ENCODE assay signal across 1 cellular context in the genomic region with DNA sequence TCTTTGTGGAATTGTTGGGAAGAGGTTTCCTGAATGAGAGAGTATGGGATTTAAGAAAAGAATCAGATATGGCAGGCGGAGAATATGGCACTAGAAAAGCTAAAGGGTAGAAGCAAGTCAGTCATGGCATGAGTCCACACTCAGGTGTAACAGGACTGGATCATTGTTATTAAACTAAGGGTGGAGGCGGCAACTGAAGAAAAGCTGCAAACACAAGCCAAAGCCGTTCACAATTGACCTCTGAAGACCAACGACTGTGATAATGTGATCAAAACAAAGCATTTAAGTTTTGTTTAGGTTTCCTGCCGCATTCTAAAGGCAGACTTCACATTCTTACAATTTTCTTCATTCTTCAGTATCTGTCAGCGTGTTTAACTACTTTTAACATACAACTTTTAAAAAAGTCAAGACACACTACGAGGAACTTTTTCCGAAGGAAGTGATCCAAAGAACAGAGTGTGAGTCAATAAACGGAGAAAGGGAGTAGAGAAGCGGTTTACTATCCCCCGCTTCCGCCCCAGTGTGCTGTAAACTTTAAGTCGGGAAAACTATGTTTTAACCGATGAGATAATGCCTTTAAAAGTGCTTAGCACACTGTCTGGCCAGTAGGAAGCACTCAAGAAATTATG.
TF ChIP-seq lines count a peak whose summit lies in the region.

No MANE protein-coding gene starts in this region.

TF ChIP-seq in K562, 482 proteins besides CTCF, POLR2A, EP300 and RAD21 (continued from another document and continues in another):
- TF ChIP-seq RNF219 (CRISPR knock-in tag; IDR thresholded peaks at IDR 0.05), result no peak
- TF ChIP-seq ZNF277 (CRISPR knock-in tag; IDR thresholded peaks at IDR 0.05; ENCODE audit: borderline replicate concordance), result no peak
- no peak for TF ChIP-seq FOXP4 (CRISPR knock-in tag; IDR thresholded peaks at IDR 0.05; ENCODE audit: borderline replicate concordance)
- no peak for TF ChIP-seq DNMT1 (IDR thresholded peaks at IDR 0.05)
- peak; percentile 64 for TF ChIP-seq FOSL1 (tag; conservative IDR thresholded peaks at IDR 0.05)
- no peak for TF ChIP-seq ZNF395 (CRISPR knock-in tag; IDR thresholded peaks at IDR 0.05)
- peak; percentile 74; the same call in 1 of the 2 replicates for TF ChIP-seq HMBOX1 (IDR thresholded peaks at IDR 0.05)
- TF ChIP-seq POLR2H (tag; IDR thresholded peaks at IDR 0.05; ENCODE audit: low read depth), result no peak
- TF ChIP-seq MCM5 (IDR thresholded peaks at IDR 0.05; ENCODE audit: low read depth), result no peak
- TF ChIP-seq ZKSCAN3 (CRISPR knock-in tag; IDR thresholded peaks at IDR 0.05), result no peak
- TF ChIP-seq SREBF1 (IDR thresholded peaks at IDR 0.05; ENCODE audit: borderline replicate concordance, low read depth, low read length), result no peak
- 0 out of 2 replicates have a peak, but pooled peaks have one; percentile 6 for TF ChIP-seq ATF4 (CRISPR knock-in tag; IDR thresholded peaks at IDR 0.05)
- TF ChIP-seq NCOA2 (IDR thresholded peaks at IDR 0.05; ENCODE audit: partially characterized antibody in 2 of 2), result no peak
- TF ChIP-seq CLOCK (CRISPR knock-in tag; IDR thresholded peaks at IDR 0.05; ENCODE audit: borderline replicate concordance), result no peak
- no peak for TF ChIP-seq NR2C2 (CRISPR knock-in tag; IDR thresholded peaks at IDR 0.05)
- no peak for TF ChIP-seq NR2C2 (tag; IDR thresholded peaks at IDR 0.05)
- no peak for TF ChIP-seq NEUROD1 (IDR thresholded peaks at IDR 0.05; ENCODE audit: borderline replicate concordance, low read depth, low read length, partially characterized antibody)
- TF ChIP-seq HNRNPK (IDR thresholded peaks at IDR 0.05; ENCODE audit: low read depth, low read length, poor library complexity, severe bottlenecking), result no peak
- TF ChIP-seq, protein P1, sequence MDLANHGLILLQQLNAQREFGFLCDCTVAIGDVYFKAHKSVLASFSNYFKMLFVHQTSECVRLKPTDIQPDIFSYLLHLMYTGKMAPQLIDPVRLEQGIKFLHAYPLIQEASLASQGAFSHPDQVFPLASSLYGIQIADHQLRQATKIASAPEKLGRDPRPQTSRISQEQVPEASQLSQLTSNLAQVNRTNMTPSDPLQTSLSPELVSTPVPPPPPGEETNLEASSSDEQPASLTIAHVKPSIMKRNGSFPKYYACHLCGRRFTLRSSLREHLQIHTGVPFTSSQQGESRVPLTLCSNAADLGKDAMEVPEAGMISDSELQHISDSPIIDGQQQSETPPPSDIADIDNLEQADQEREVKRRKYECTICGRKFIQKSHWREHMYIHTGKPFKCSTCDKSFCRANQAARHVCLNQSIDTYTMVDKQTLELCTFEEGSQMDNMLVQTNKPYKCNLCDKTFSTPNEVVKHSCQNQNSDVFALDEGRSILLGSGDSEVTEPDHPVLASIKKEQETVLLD (IDR thresholded peaks at IDR 0.05), result no peak
- peak; percentile 66; the same call in 1 of the 2 replicates for TF ChIP-seq ZNF584 (CRISPR knock-in tag; IDR thresholded peaks at IDR 0.05; ENCODE audit: low read depth)
- TF ChIP-seq ZNF512 (tag; IDR thresholded peaks at IDR 0.05), result 0 out of 2 replicates have a peak, but pooled peaks have one; percentile 22
- TF ChIP-seq, protein P2, sequence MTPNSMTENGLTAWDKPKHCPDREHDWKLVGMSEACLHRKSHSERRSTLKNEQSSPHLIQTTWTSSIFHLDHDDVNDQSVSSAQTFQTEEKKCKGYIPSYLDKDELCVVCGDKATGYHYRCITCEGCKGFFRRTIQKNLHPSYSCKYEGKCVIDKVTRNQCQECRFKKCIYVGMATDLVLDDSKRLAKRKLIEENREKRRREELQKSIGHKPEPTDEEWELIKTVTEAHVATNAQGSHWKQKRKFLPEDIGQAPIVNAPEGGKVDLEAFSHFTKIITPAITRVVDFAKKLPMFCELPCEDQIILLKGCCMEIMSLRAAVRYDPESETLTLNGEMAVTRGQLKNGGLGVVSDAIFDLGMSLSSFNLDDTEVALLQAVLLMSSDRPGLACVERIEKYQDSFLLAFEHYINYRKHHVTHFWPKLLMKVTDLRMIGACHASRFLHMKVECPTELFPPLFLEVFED (CRISPR knock-in tag; conservative IDR thresholded peaks at IDR 0.05), result no peak
- TF ChIP-seq BACH1 (tag; IDR thresholded peaks at IDR 0.05), result peak; percentile 72; the same call in 1 of the 2 replicates
- TF ChIP-seq ELF1 (tag; IDR thresholded peaks at IDR 0.05), result 0 out of 2 replicates have a peak, but pooled peaks have one; percentile 69
- TF ChIP-seq, protein P3, sequence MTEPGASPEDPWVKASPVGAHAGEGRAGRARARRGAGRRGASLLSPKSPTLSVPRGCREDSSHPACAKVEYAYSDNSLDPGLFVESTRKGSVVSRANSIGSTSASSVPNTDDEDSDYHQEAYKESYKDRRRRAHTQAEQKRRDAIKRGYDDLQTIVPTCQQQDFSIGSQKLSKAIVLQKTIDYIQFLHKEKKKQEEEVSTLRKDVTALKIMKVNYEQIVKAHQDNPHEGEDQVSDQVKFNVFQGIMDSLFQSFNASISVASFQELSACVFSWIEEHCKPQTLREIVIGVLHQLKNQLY (CRISPR knock-in tag; conservative IDR thresholded peaks at IDR 0.05), result no peak
- peak; percentile 52 for TF ChIP-seq SMARCA4 (IDR thresholded peaks at IDR 0.05)
- 0 out of 2 replicates have a peak, but pooled peaks have one; percentile 16 for TF ChIP-seq ATF3 (IDR thresholded peaks at IDR 0.05)
- no peak for TF ChIP-seq ATF3 (CRISPR knock-in tag; conservative IDR thresholded peaks at IDR 0.05)
- peak; percentile 44 for TF ChIP-seq JUND (IDR thresholded peaks at IDR 0.05; ENCODE audit: borderline replicate concordance, low read depth, low read length)
- TF ChIP-seq JUND (tag; IDR thresholded peaks at IDR 0.05; ENCODE audit: borderline replicate concordance, low read depth, low read length), result peak; percentile 28; the same call in 1 of the 3 replicates
- TF ChIP-seq TRIM25 (IDR thresholded peaks at IDR 0.05; ENCODE audit: borderline replicate concordance), result no peak
